ENCODE assay signal across 8 cellular contexts in genomic region chr7:4745265-4745919, GRCh38. TPM values are rescaled to one million over a fixed set of nuclear protein-coding genes. Genes with fewer than 3 reads are reported as not detected.
DNase-seq lines count a peak whose midpoint lies in the region; ATAC-seq, FAIRE-seq and TF ChIP-seq lines count a peak whose summit lies in the region.

No MANE protein-coding gene starts in this region.

- peaks cover 12% of the 10 kb centered on the region for H3K36me3 ChIP-seq in CD8-positive, alpha-beta T cell (ENCODE audit: insufficient read depth, low read length)
- peaks cover 0 to 26% (median 21%) of the 10 kb centered on the region in 5 donors for H3K36me3 ChIP-seq in subcutaneous abdominal adipose tissue (ENCODE audit: control insufficient read depth in 5 of 5, insufficient read depth in 5 of 5, low read length in 5 of 5)

- no peak for TF ChIP-seq POLR2A in H54 (IDR thresholded peaks at IDR 0.05; ENCODE audit: low read depth, low read length)

- no peaks in the 10 kb centered on the region for H3K9me3 Mint-ChIP-seq in CD8-positive, alpha-beta T cell
- H3K9me3 Mint-ChIP-seq in T-helper 2 cell treated with Interferon-gamma antibody and Interleukin-4, amounts not matched to agents 5 μg/mL and 100 μg/mL, for 36 hours = no peaks in the 10 kb centered on the region

- H3K4me3 ChIP-seq in CD8-positive, alpha-beta T cell (ENCODE audit: low read depth, low read length) = peak overlapping the region; percentile 64
- H3K4me3 ChIP-seq in right cardiac atrium (ENCODE audit: low read length) (peak overlapping the region; percentile 22), subcutaneous abdominal adipose tissue (ENCODE audit: low read depth in 1 of 5, low read length in 5 of 5) (peak overlapping the region; percentile 48 to 58 (median 53))

- no peak for TF ChIP-seq CTCF in CD8-positive, alpha-beta T cell (IDR thresholded peaks at IDR 0.05)

- WGBS in right cardiac atrium = 11% methylated on average over 18 of the region's 18 CpGs

- H3K27ac Mint-ChIP-seq in CD8-positive, alpha-beta T cell = peak overlapping the region; percentile 93
- peak overlapping the region; percentile 98 for H3K27ac Mint-ChIP-seq in T-helper 2 cell treated with Interferon-gamma antibody and Interleukin-4, amounts not matched to agents 5 μg/mL and 100 μg/mL, for 36 hours

- no peaks in the 10 kb centered on the region for H3K27me3 ChIP-seq in CD8-positive, alpha-beta T cell (ENCODE audit: insufficient read depth, low read length)
- H3K27me3 ChIP-seq in right cardiac atrium (ENCODE audit: control insufficient read depth, insufficient read depth) = no peaks in the 10 kb centered on the region
- H3K27me3 ChIP-seq in subcutaneous abdominal adipose tissue (ENCODE audit: control insufficient read depth in 5 of 5, insufficient read depth in 4 of 5, low read length in 5 of 5) = no peaks in the 10 kb centered on the region

- H3K36me3 Mint-ChIP-seq in CD8-positive, alpha-beta T cell = peaks cover 48% of the 10 kb centered on the region
- H3K36me3 Mint-ChIP-seq in T-helper 2 cell treated with Interferon-gamma antibody and Interleukin-4, amounts not matched to agents 5 μg/mL and 100 μg/mL, for 36 hours (ENCODE audit: low read depth) = peaks cover 42% of the 10 kb centered on the region

- intact Hi-C loops in CD8-positive, alpha-beta T cell (cut with DNase I, micrococcal nuclease) = loop anchor here (2.0 kb wide), 5 partner anchors 21 to 105 kb away; partner anchors contain the start of genes AP5Z1 (in 1 of the 2) and FOXK1 (in 1 of the 2)
- intact Hi-C loops in right cardiac atrium (cut with DNase I) = loop anchor here in 1 of 4 donors (5.0 kb wide), 1 partner anchor 63 kb away; the partner anchor contains the start of gene FOXK1

- peaks cover 64% of the 10 kb centered on the region for H3K4me1 Mint-ChIP-seq in CD8-positive, alpha-beta T cell (ENCODE audit: low read depth)
- peaks cover 40% of the 10 kb centered on the region for H3K4me1 Mint-ChIP-seq in T-helper 2 cell treated with Interferon-gamma antibody and Interleukin-4, amounts not matched to agents 5 μg/mL and 100 μg/mL, for 36 hours (ENCODE audit: low read depth)

- peak overlapping the region in 3 of 5 donors; percentile 42 to 56 (median 45) for H3K9ac ChIP-seq in subcutaneous abdominal adipose tissue (ENCODE audit: low read length in 5 of 5)

- peak overlapping the region; percentile 79 for H3K4me3 Mint-ChIP-seq in CD8-positive, alpha-beta T cell
- H3K4me3 Mint-ChIP-seq in T-helper 2 cell treated with Interferon-gamma antibody and Interleukin-4, amounts not matched to agents 5 μg/mL and 100 μg/mL, for 36 hours = peak overlapping the region; percentile 88

- ATAC-seq in CD8-positive, alpha-beta T cell = peak; percentile 32
- ATAC-seq in HG02571 (IDR thresholded peaks at IDR 0.05; ENCODE audit: unreplicated experiment) = peak; percentile 17
- ATAC-seq in right cardiac atrium = no peak

- H3K27me3 Mint-ChIP-seq in CD8-positive, alpha-beta T cell (ENCODE audit: low read depth) = no peaks in the 10 kb centered on the region
- no peaks in the 10 kb centered on the region for H3K27me3 Mint-ChIP-seq in T-helper 2 cell treated with Interferon-gamma antibody and Interleukin-4, amounts not matched to agents 5 μg/mL and 100 μg/mL, for 36 hours (ENCODE audit: low read depth)

- no peaks in the 10 kb centered on the region for H3K9me3 ChIP-seq in CD8-positive, alpha-beta T cell (ENCODE audit: low read length)
- H3K9me3 ChIP-seq in right cardiac atrium (ENCODE audit: control insufficient read depth, low read length) (no peaks in the 10 kb centered on the region), subcutaneous abdominal adipose tissue (ENCODE audit: control insufficient read depth in 5 of 5, low read length in 5 of 5) (no peaks in the 10 kb centered on the region)

- CTCF ChIA-PET in CD8-positive, alpha-beta T cell (lab: Charles Lee) = interaction anchor here (0.8 to 3.0 kb wide), 5 partner anchors 8 to 132 kb away, joined by 3 to 17 read pairs (median 4); partner anchors contain the start of gene AP5Z1

- POLR2A ChIA-PET in CD8-positive, alpha-beta T cell (lab: Charles Lee) = interaction anchor here (1.0 to 4.4 kb wide), 5 partner anchors 11 to 104 kb away, joined by 3 to 21 read pairs (median 10); partner anchors contain the start of gene AP5Z1

- H3K4me1 ChIP-seq in CD8-positive, alpha-beta T cell (ENCODE audit: insufficient read depth, low read length) = peaks cover 62% of the 10 kb centered on the region
- H3K4me1 ChIP-seq in right cardiac atrium (ENCODE audit: control insufficient read depth, insufficient read depth, low read length) (peaks cover 9% of the 10 kb centered on the region), subcutaneous abdominal adipose tissue (ENCODE audit: control insufficient read depth in 5 of 5, insufficient read depth in 5 of 5, low read length in 5 of 5) (peaks cover 4 to 54% (median 46%) of the 10 kb centered on the region in 5 donors)

- H3K27ac ChIP-seq in CD8-positive, alpha-beta T cell (ENCODE audit: low read depth, low read length) = peak overlapping the region; percentile 81
- peak overlapping the region; percentile 96 for H3K27ac ChIP-seq in right cardiac atrium (ENCODE audit: low read length)
- peak overlapping the region; percentile 79 for H3K27ac ChIP-seq in subcutaneous abdominal adipose tissue (ENCODE audit: low read depth, low read length)

- no peak for DNase-seq in CD8-positive, alpha-beta T cell
- no peak for DNase-seq in T-helper 2 cell treated with Interferon-gamma antibody and Interleukin-4, amounts not matched to agents 5 μg/mL and 100 μg/mL, for 36 hours (ENCODE audit: low spot score)
- DNase-seq in right cardiac atrium = no peak
- no peak for DNase-seq in dermis blood vessel endothelial cell
- DNase-seq in NCI-H446 treated with DMSO at 0.1 percent for 48 hours (lab: John Stamatoyannopoulos, UW) = no peak
- DNase-seq in H54 (ENCODE audit: insufficient read length, low spot score) = no peak

- FAIRE-seq in H54 (lab: Jason Lieb, UNC) = no peak

RNA-seq across cellular contexts. Expression of gene AP5Z1, which starts 30.0 kb away (rescaled TPM):
- total RNA-seq in CD8-positive, alpha-beta T cell = 100 to 1,000 TPM; 129 to 131 TPM
- 10 to 100 TPM; 10.5 to 17.3 (median 15.2) TPM for total RNA-seq in right cardiac atrium
- polyA plus RNA-seq in right cardiac atrium = 12.4 TPM
- total RNA-seq in dermis blood vessel endothelial cell = 28.3 and 32.3 TPM in 2 replicates

Comparison
In these comparisons a context has a peak if more than half of its experiments do, and no peak if none do; other contexts are left out.
1. ATAC-seq: peak in CD8-positive, alpha-beta T cell (single experiment) and HG02571 (single experiment); none in right cardiac atrium (0 of 2).
2. Peak in every context shown above with its lines, with median percentiles within 50 percentile points of each other: H3K27ac ChIP-seq and H3K4me3 ChIP-seq.